Comparison of ENCODE assay signal across 17 cellular contexts in genomic region chr9:105187781-105188180, GRCh38. TPM values are rescaled to one million over a fixed set of nuclear protein-coding genes. Genes with fewer than 3 reads are reported as not detected.
A peak's percentile ranks its signal among the peaks of the same experiment; 100 is the strongest.
DNase-seq lines count a peak whose midpoint lies in the region; ATAC-seq and TF ChIP-seq lines count a peak whose summit lies in the region.
"Had no signal": no experiment of that assay in that cellular context is flagged by ENCODE, and none has a peak within 500 bp of the region (broad histone marks: within the 10 kb centered on the region; RNA-seq: fewer than 3 reads in every experiment).

No MANE protein-coding gene starts in this region.

- H3K27me3 Mint-ChIP-seq in MCF 10A (ENCODE audit: insufficient read depth, unreplicated experiment), result no peaks in the 10 kb centered on the region
- H3K27me3 Mint-ChIP-seq: progenitor cell of endocrine pancreas, type B pancreatic cell had no signal

- TF ChIP-seq CTCF in MCF 10A (IDR thresholded peaks at IDR 0.05; ENCODE audit: unreplicated experiment) (no peak), breast epithelium (IDR thresholded peaks at IDR 0.05) (no peak), SK-N-SH (IDR thresholded peaks at IDR 0.05) (no peak), fibroblast of pulmonary artery (IDR thresholded peaks at IDR 0.05; ENCODE audit: low read length, missing control alignments) (no peak), tibial artery (IDR thresholded peaks at IDR 0.05) (no peak)

- H3K79me2 ChIP-seq in SK-N-SH (ENCODE audit: insufficient read depth), result no peaks in the 10 kb centered on the region

- ATAC-seq in HG03432 (IDR thresholded peaks at IDR 0.05; ENCODE audit: unreplicated experiment) (no peak), GM21367 (IDR thresholded peaks at IDR 0.05; ENCODE audit: unreplicated experiment) (no peak), GM21717 (IDR thresholded peaks at IDR 0.05; ENCODE audit: unreplicated experiment) (no peak)
- ATAC-seq: GM23338 had no signal

- no peak overlapping the region for H3K9ac ChIP-seq in SK-N-SH

- TF ChIP-seq EP300 in SK-N-SH (IDR thresholded peaks at IDR 0.05; ENCODE audit: borderline replicate concordance in 1 of 2, low read depth in 1 of 2, low read length in 1 of 2), result peak in 1 of 2 experiments; percentile 27; a peak in 1 of 4 replicates

- peak overlapping the region; percentile 46 for H3K4me3 Mint-ChIP-seq in MCF 10A (ENCODE audit: unreplicated experiment)
- H3K4me3 Mint-ChIP-seq: activated T-helper 1 cell treated with anti-CD3 and anti-CD28 coated beads, Interleukin-12 subunit alpha, Interleukin-12 subunit beta, Interleukin-2, Interleukin-4 antibody, amounts not matched to agents 30 ng/mL and 10 ng/mL and 1 ng/mL, durations not matched to agents 14 hours and 24 hours and 36 hours; GM23338; memory B cell; type B pancreatic cell had no signal

- no peaks in the 10 kb centered on the region for H3K9me2 ChIP-seq in SK-N-SH

- no peak overlapping the region for H3K4me3 ChIP-seq in breast epithelium
- H3K4me3 ChIP-seq in SK-N-SH (ENCODE audit: low read depth in 2 of 2, low read length in 1 of 2), result no peak overlapping the region
- H3K4me3 ChIP-seq in fibroblast of pulmonary artery (replicated peaks; ENCODE audit: low read depth, low read length), result no peak overlapping the region
- no peak overlapping the region for H3K4me3 ChIP-seq in tibial artery
- H3K4me3 ChIP-seq: GM23338, heart right ventricle, MG63 had no signal

- H3K36me3 Mint-ChIP-seq in MCF 10A (ENCODE audit: insufficient read depth, unreplicated experiment), result no peaks in the 10 kb centered on the region
- H3K36me3 Mint-ChIP-seq: memory B cell, type B pancreatic cell had no signal

- H3K4me1 ChIP-seq in breast epithelium, result no peaks in the 10 kb centered on the region
- H3K4me1 ChIP-seq in SK-N-SH (ENCODE audit: control insufficient read depth in 1 of 2, insufficient read depth in 2 of 2, low read depth in 1 of 2, low read length in 1 of 2), result 0 out of 4 replicates have a peak, but pooled peaks cover 0 to 5% of the 10 kb centered on the region in 2 experiments
- no peaks in the 10 kb centered on the region for H3K4me1 ChIP-seq in tibial artery

- CTCF ChIA-PET in MCF 10A (lab: Yijun Ruan, JAX) (interaction anchor here (0.7 to 1.1 kb wide), 4 partner anchors 29 to 228 kb away, joined by 3 to 6 read pairs (median 4); partner anchors contain the start of gene SLC44A1), SK-N-SH (lab: Yijun Ruan, JAX) (interaction anchor here (0.8 kb wide), 1 partner anchor 43 kb away, joined by 3 read pairs; no protein-coding TSS in a partner anchor)

- 50% methylated on average over 1 of the region's 1 CpG for WGBS in SK-N-SH (ENCODE audit: low lambda C conversion rate)

- DNase-seq in MCF 10A (ENCODE audit: unreplicated experiment) (peak; percentile 88), breast epithelium (ENCODE audit: low spot score in 2 of 2) (no peak), SK-N-SH (no peak), fibroblast of pulmonary artery (ENCODE audit: low read depth) (peak; percentile 91), tibial artery (no peak)
- DNase-seq: GF-D8, heart right ventricle, MG63, WERI-Rb-1 had no signal

- H3K27ac ChIP-seq in breast epithelium, result no peak overlapping the region
- peak overlapping the region in 1 of 2 experiments; percentile 32; a peak in 1 of 4 replicates for H3K27ac ChIP-seq in SK-N-SH (ENCODE audit: low read depth in 2 of 2, low read length in 1 of 2)
- no peak overlapping the region for H3K27ac ChIP-seq in tibial artery
- H3K27ac ChIP-seq: heart right ventricle, WERI-Rb-1 had no signal

- no TSS peak for BruUV-seq in MCF 10A (replicated peaks; lab: Mats Ljungman, UMichigan)

- H3K4me2 ChIP-seq in SK-N-SH, result no peak overlapping the region
- H3K4me2 ChIP-seq: GM23338 had no signal

- H3K9me3 Mint-ChIP-seq in MCF 10A (ENCODE audit: unreplicated experiment), result peaks cover 8% of the 10 kb centered on the region
- H3K9me3 Mint-ChIP-seq: activated T-helper 1 cell treated with anti-CD3 and anti-CD28 coated beads, Interleukin-12 subunit alpha, Interleukin-12 subunit beta, Interleukin-2, Interleukin-4 antibody, amounts not matched to agents 30 ng/mL and 10 ng/mL and 1 ng/mL, durations not matched to agents 14 hours and 24 hours and 36 hours; memory B cell had no signal

- intact Hi-C loops in MCF 10A (cut with micrococcal nuclease) (loop anchor here (1.0 to 5.0 kb wide), 2 partner anchors 60 to 228 kb away; no protein-coding TSS in a partner anchor), breast epithelium (cut with DNase I; ENCODE audit: low total_unique reads) (no loop called here), tibial artery (cut with DNase I; ENCODE audit: low total_unique reads) (no loop called here)

- H3K4me1 Mint-ChIP-seq in MCF 10A (ENCODE audit: insufficient read depth, unreplicated experiment), result peaks cover 38% of the 10 kb centered on the region
- H3K4me1 Mint-ChIP-seq: GM23338, memory B cell had no signal

- no peak for TF ChIP-seq RAD21 in SK-N-SH (IDR thresholded peaks at IDR 0.05; ENCODE audit: low read length)

- H3K27ac Mint-ChIP-seq in MCF 10A (ENCODE audit: low read depth, unreplicated experiment), result peak overlapping the region; percentile 88
- H3K27ac Mint-ChIP-seq: activated T-helper 1 cell treated with anti-CD3 and anti-CD28 coated beads, Interleukin-12 subunit alpha, Interleukin-12 subunit beta, Interleukin-2, Interleukin-4 antibody, amounts not matched to agents 30 ng/mL and 10 ng/mL and 1 ng/mL, durations not matched to agents 14 hours and 24 hours and 36 hours; GM23338; memory B cell; progenitor cell of endocrine pancreas; type B pancreatic cell had no signal

- no peaks in the 10 kb centered on the region for H3K27me3 ChIP-seq in breast epithelium
- no peaks in the 10 kb centered on the region for H3K27me3 ChIP-seq in SK-N-SH (ENCODE audit: insufficient read depth)
- H3K27me3 ChIP-seq in tibial artery, result no peaks in the 10 kb centered on the region
- H3K27me3 ChIP-seq: MG63 had no signal

- peak overlapping the region; percentile 40; the same call in 1 of the 2 replicates for H2AFZ ChIP-seq in SK-N-SH (ENCODE audit: low read depth)
- H2AFZ ChIP-seq: GM23338 had no signal

- H3K36me3 ChIP-seq in breast epithelium (no peaks in the 10 kb centered on the region), SK-N-SH (replicated peaks in 1 of 2; ENCODE audit: control insufficient read depth in 1 of 2, insufficient read depth in 2 of 2, low read length in 1 of 2) (no peaks in the 10 kb centered on the region), tibial artery (no peaks in the 10 kb centered on the region)
- H3K36me3 ChIP-seq: heart right ventricle, MG63, WERI-Rb-1 had no signal

- H3K9me3 ChIP-seq in breast epithelium (no peaks in the 10 kb centered on the region), SK-N-SH (no peaks in the 10 kb centered on the region), tibial artery (no peaks in the 10 kb centered on the region)
- H3K9me3 ChIP-seq: heart right ventricle had no signal

- no peaks in the 10 kb centered on the region for H3F3A ChIP-seq in SK-N-SH (replicated peaks; ENCODE audit: insufficient read depth)

- no peaks in the 10 kb centered on the region for H4K20me1 ChIP-seq in SK-N-SH (ENCODE audit: insufficient read depth)

- POLR2A ChIA-PET in MCF 10A (lab: Yijun Ruan, JAX) (interaction anchor here (0.9 to 2.3 kb wide), 3 partner anchors 18 to 196 kb away, joined by 3 to 10 read pairs (median 3); partner anchors contain the start of gene SLC44A1), SK-N-SH (lab: Yijun Ruan, JAX) (no interaction called here)

- no peak for TF ChIP-seq POLR2A in breast epithelium (IDR thresholded peaks at IDR 0.05)

TF ChIP-seq in SK-N-SH, 30 proteins besides CTCF, POLR2A, EP300 and RAD21 (continues in another document):
- no peak for TF ChIP-seq FOXM1 (IDR thresholded peaks at IDR 0.05; ENCODE audit: low read depth)
- no peak for TF ChIP-seq EZH2phosphoT487 (IDR thresholded peaks at IDR 0.05; ENCODE audit: borderline replicate concordance, low read depth)
- TF ChIP-seq MEF2A (IDR thresholded peaks at IDR 0.05; ENCODE audit: borderline replicate concordance, low read depth), result no peak
- peak; percentile 71; the same call in 1 of the 2 replicates for TF ChIP-seq RXRA (IDR thresholded peaks at IDR 0.05; ENCODE audit: borderline replicate concordance, low read depth)
- peak; percentile 38; the same call in 1 of the 2 replicates for TF ChIP-seq PBX3 (IDR thresholded peaks at IDR 0.05)
- no peak for TF ChIP-seq SIN3A (IDR thresholded peaks at IDR 0.05; ENCODE audit: borderline replicate concordance, low read depth, low read length)
- TF ChIP-seq POLR2AphosphoS5 (IDR thresholded peaks at IDR 0.05; ENCODE audit: low read depth, low read length), result peak; percentile 36; the same call in 1 of the 2 replicates
- TF ChIP-seq GATA2 (CRISPR knock-in tag; IDR thresholded peaks at IDR 0.05), result no peak
- peak; percentile 52; the same call in 1 of the 2 replicates for TF ChIP-seq TCF12 (IDR thresholded peaks at IDR 0.05)
- TF ChIP-seq FOXJ3 (CRISPR knock-in tag; IDR thresholded peaks at IDR 0.05), result no peak
- peak; percentile 96 for TF ChIP-seq FOSL2 (IDR thresholded peaks at IDR 0.05; ENCODE audit: borderline replicate concordance, low read depth)
- TF ChIP-seq, protein P1, sequence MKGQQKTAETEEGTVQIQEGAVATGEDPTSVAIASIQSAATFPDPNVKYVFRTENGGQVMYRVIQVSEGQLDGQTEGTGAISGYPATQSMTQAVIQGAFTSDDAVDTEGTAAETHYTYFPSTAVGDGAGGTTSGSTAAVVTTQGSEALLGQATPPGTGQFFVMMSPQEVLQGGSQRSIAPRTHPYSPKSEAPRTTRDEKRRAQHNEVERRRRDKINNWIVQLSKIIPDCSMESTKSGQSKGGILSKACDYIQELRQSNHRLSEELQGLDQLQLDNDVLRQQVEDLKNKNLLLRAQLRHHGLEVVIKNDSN (IDR thresholded peaks at IDR 0.05; ENCODE audit: borderline replicate concordance, low read depth), result no peak
- TF ChIP-seq NFIC (IDR thresholded peaks at IDR 0.05; ENCODE audit: borderline replicate concordance), result peak; percentile 45; the same call in 1 of the 2 replicates

RNA-seq across cellular contexts. Expression of gene SLC44A1, which starts 56.7 kb away (rescaled TPM):
- total RNA-seq in MCF 10A (2022) (15.2 and 15.9 TPM in 2 replicates), breast epithelium (10 to 100 TPM; 53.7 to 62.6 (median 61.1) TPM)
- 4.5 and 5.9 TPM in 2 replicates for polyA plus RNA-seq in SK-N-SH (2012; rRNA removed)
- polyA plus RNA-seq in SK-N-SH (2012; cell fraction: cytosol; rRNA removed), result 8.5 and 11.2 TPM in 2 replicates
- 1.6 and 3.9 TPM in 2 replicates for polyA plus RNA-seq in SK-N-SH (2012; cell fraction: nucleus; rRNA removed)

Comparison
In these comparisons a context has a peak if more than half of its experiments do, and no peak if none do; other contexts are left out.
1. DNase-seq: peak in MCF 10A (single experiment) and fibroblast of pulmonary artery (single experiment); none in breast epithelium (0 of 2), SK-N-SH (single experiment) and tibial artery (0 of 2).